In genomic region chr9:105449081-105449480, GRCh38 we compare ENCODE assay signal across 9 cellular contexts. TPM values are rescaled to one million over a fixed set of nuclear protein-coding genes. Genes with fewer than 3 reads are reported as not detected.
DNase-seq lines count a peak whose midpoint lies in the region; ATAC-seq and TF ChIP-seq lines count a peak whose summit lies in the region.
"Had no signal": no experiment of that assay in that cellular context is flagged by ENCODE, and none has a peak within 500 bp of the region (broad histone marks: within the 10 kb centered on the region; RNA-seq: fewer than 3 reads in every experiment).

No MANE protein-coding gene starts in this region.

- H3K9me3 Mint-ChIP-seq in CD4-positive, CD25-positive, alpha-beta regulatory T cell, result no peaks in the 10 kb centered on the region
- H3K9me3 Mint-ChIP-seq in MCF 10A (ENCODE audit: unreplicated experiment) (no peaks in the 10 kb centered on the region), naive B cell (no peaks in the 10 kb centered on the region)

- no peaks in the 10 kb centered on the region for H3K9me3 ChIP-seq in CD4-positive, CD25-positive, alpha-beta regulatory T cell (ENCODE audit: control insufficient read depth in 2 of 2, low read length in 2 of 2)
- H3K9me3 ChIP-seq: spleen had no signal

- no peak overlapping the region for H3K4me3 ChIP-seq in CD4-positive, CD25-positive, alpha-beta regulatory T cell (ENCODE audit: low read depth, low read length)
- H3K4me3 ChIP-seq in Jurkat, Clone E6-1 (ENCODE audit: low read length), result peak overlapping the region; percentile 81

- BruUV-seq in MCF 10A (replicated peaks; lab: Mats Ljungman, UMichigan), result TSS peak; percentile 54

- TF ChIP-seq CTCF in MCF 10A (IDR thresholded peaks at IDR 0.05; ENCODE audit: unreplicated experiment), result no peak

- no peak for ATAC-seq in CD4-positive, CD25-positive, alpha-beta regulatory T cell (ENCODE audit: low read depth in 2 of 2)
- ATAC-seq in naive B cell (ENCODE audit: low read depth in 2 of 2) (no peak), GM19035 (IDR thresholded peaks at IDR 0.05; ENCODE audit: unreplicated experiment) (no peak)

- H3K27me3 ChIP-seq in CD4-positive, CD25-positive, alpha-beta regulatory T cell (ENCODE audit: control insufficient read depth, insufficient read depth, low read length), result no peaks in the 10 kb centered on the region
- H3K27me3 ChIP-seq: spleen had no signal

- no peak overlapping the region for H3K27ac ChIP-seq in CD4-positive, CD25-positive, alpha-beta regulatory T cell (ENCODE audit: insufficient read depth, low read length, poor library complexity, severe bottlenecking)

- intact Hi-C loops in MCF 10A (cut with micrococcal nuclease), result loop anchor here (5.0 kb wide), 2 partner anchors 108 to 243 kb away; partner anchors contain the start of genes FKTN and TMEM38B

- no peak overlapping the region for H3K27ac Mint-ChIP-seq in CD4-positive, CD25-positive, alpha-beta regulatory T cell
- H3K27ac Mint-ChIP-seq in MCF 10A (ENCODE audit: low read depth, unreplicated experiment) (peak overlapping the region; percentile 83), naive B cell (peak overlapping the region in 3 of 6 donors; percentile 6 to 73 (median 42))

- peaks cover 13% of the 10 kb centered on the region for H3K4me1 ChIP-seq in CD4-positive, CD25-positive, alpha-beta regulatory T cell (ENCODE audit: control insufficient read depth, insufficient read depth, low read length, poor library complexity, severe bottlenecking)

- no peaks in the 10 kb centered on the region for H3K36me3 Mint-ChIP-seq in CD4-positive, CD25-positive, alpha-beta regulatory T cell
- no peaks in the 10 kb centered on the region for H3K36me3 Mint-ChIP-seq in MCF 10A (ENCODE audit: insufficient read depth, unreplicated experiment)
- H3K36me3 Mint-ChIP-seq in naive B cell, result no peaks in the 10 kb centered on the region

- no peaks in the 10 kb centered on the region for H3K27me3 Mint-ChIP-seq in CD4-positive, CD25-positive, alpha-beta regulatory T cell
- H3K27me3 Mint-ChIP-seq in MCF 10A (ENCODE audit: insufficient read depth, unreplicated experiment) (no peaks in the 10 kb centered on the region), naive B cell (no peaks in the 10 kb centered on the region)

- H3K4me3 Mint-ChIP-seq in CD4-positive, CD25-positive, alpha-beta regulatory T cell, result peak overlapping the region; percentile 84 to 92 (median 87)
- H3K4me3 Mint-ChIP-seq in MCF 10A (ENCODE audit: unreplicated experiment) (peak overlapping the region; percentile 93), naive B cell (peak overlapping the region; percentile 86 to 93 (median 90))

- DNase-seq in CD4-positive, CD25-positive, alpha-beta regulatory T cell, result no peak
- no peak for DNase-seq in Jurkat, Clone E6-1 (ENCODE audit: low read depth, low spot score)
- DNase-seq in MCF 10A (ENCODE audit: unreplicated experiment) (no peak), naive B cell (no peak), NAMALWA (ENCODE audit: low spot score) (no peak), NCI-H2081 treated with DMSO at 0.1 percent for 48 hours (lab: John Stamatoyannopoulos, UW) (no peak)
- no peak for DNase-seq in effector CD4-positive, alpha-beta T cell
- DNase-seq: spleen had no signal

- no peaks in the 10 kb centered on the region for H3K36me3 ChIP-seq in CD4-positive, CD25-positive, alpha-beta regulatory T cell (ENCODE audit: control insufficient read depth, insufficient read depth, low read length)
- H3K36me3 ChIP-seq: spleen had no signal

- CTCF ChIA-PET in MCF 10A (lab: Yijun Ruan, JAX), result interaction anchor here (0.7 to 1.4 kb wide), 3 partner anchors 108 to 1198 kb away, joined by 3 to 6 read pairs (median 3); no protein-coding TSS in a partner anchor

- H3K4me1 Mint-ChIP-seq in CD4-positive, CD25-positive, alpha-beta regulatory T cell, result peaks cover 6 to 11% (median 10%) of the 10 kb centered on the region in 4 donors
- H3K4me1 Mint-ChIP-seq in MCF 10A (ENCODE audit: insufficient read depth, unreplicated experiment) (peaks cover 18% of the 10 kb centered on the region), naive B cell (peaks cover 17 to 19% (median 17%) of the 10 kb centered on the region in 3 donors)

- POLR2A ChIA-PET in MCF 10A (lab: Yijun Ruan, JAX), result interaction anchor here (1.0 to 1.7 kb wide), 5 partner anchors 19 to 701 kb away, joined by 3 to 7 read pairs (median 3); partner anchors contain the start of genes NIPSNAP3A, SLC44A1 and TMEM38B

RNA-seq across cellular contexts. Expression of gene FSD1L, which starts 1.2 kb away (rescaled TPM):
- 1.6 TPM for total RNA-seq in CD4-positive, CD25-positive, alpha-beta regulatory T cell
- polyA plus RNA-seq in CD4-positive, CD25-positive, alpha-beta regulatory T cell, result 1 to 10 TPM in 1 of 4 donors, under 1 TPM in 3; 0.45 to 1.4 (median 0.70) TPM
- 4.6 TPM for polyA plus RNA-seq in Jurkat, Clone E6-1 (2012; ENCODE audit: insufficient read depth, insufficient read length)
- 6.8 and 7.2 TPM in 2 replicates for total RNA-seq in MCF 10A (2022)
- 1 to 10 TPM; 2.5 to 5.9 (median 3.5) TPM for polyA plus RNA-seq in naive B cell (ENCODE audit: low read depth in 6 of 6)
